18 cellular contexts compared by ENCODE assay signal in the genomic region with DNA sequence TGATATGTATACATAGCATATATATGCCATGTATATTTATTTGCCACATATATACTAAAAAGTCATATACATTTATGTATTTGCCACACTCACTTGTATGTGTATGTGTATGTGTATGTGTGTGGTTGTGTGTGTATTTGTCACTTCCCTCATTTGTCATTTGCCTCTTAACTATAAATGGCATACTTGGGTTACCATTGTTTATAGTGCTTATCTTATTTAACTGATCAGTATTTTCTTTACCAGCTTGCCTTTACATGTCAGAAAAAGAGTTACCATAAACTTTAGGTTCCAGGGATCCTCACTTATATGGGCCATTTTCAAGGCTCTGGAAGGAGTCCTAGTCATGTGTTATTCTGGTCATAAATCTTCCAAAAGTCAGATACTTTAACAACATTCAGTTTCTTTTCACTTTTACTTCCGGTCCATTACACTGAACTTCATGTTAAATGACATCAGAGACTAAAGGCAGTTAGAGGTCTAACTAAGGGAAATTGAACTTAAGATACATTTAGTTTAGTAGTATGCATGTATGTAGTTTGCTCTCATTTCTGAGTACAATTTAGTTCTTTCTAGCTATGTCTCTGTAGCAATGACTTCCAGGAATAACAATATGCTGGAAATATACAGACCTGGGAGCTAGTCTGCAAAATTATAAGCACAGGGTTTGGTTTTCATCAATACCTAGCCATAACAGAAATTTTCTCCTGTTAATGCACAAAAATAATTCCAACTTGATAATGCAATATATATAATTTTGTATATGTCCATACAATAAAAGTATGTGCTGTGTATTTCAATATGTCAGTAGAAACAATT. TPM values are rescaled to one million over a fixed set of nuclear protein-coding genes. Genes with fewer than 3 reads are reported as not detected.
DNase-seq lines count a peak whose midpoint lies in the region; ATAC-seq, FAIRE-seq and TF ChIP-seq lines count a peak whose summit lies in the region.
"Had no signal": no experiment of that assay in that cellular context is flagged by ENCODE, and none has a peak within 500 bp of the region (broad histone marks: within the 10 kb centered on the region; RNA-seq: fewer than 3 reads in every experiment).

No MANE protein-coding gene starts in this region.

- intact Hi-C loops in activated T-helper 1 cell treated with anti-CD3 and anti-CD28 coated beads, Interleukin-12 subunit alpha, Interleukin-12 subunit beta, Interleukin-2, Interleukin-4 antibody, amounts not matched to agents 30 ng/mL and 10 ng/mL and 1 ng/mL, durations not matched to agents 14 hours and 24 hours and 36 hours (cut with micrococcal nuclease) = no loop called here
- intact Hi-C loops in natural killer cell (cut with micrococcal nuclease) = no loop called here

- peak overlapping the region; percentile 25 for H3K27ac Mint-ChIP-seq in activated T-helper 1 cell treated with anti-CD3 and anti-CD28 coated beads, Interleukin-12 subunit alpha, Interleukin-12 subunit beta, Interleukin-2, Interleukin-4 antibody, amounts not matched to agents 30 ng/mL and 10 ng/mL and 1 ng/mL, durations not matched to agents 14 hours and 24 hours and 36 hours
- H3K27ac Mint-ChIP-seq in natural killer cell = peak overlapping the region; percentile 82 to 83
- H3K27ac Mint-ChIP-seq: GM23338 had no signal

- FAIRE-seq in H54 (lab: Jason Lieb, UNC) = peak; percentile 89
- FAIRE-seq: keratinocyte had no signal

- peaks cover 33% of the 10 kb centered on the region for H3K4me1 Mint-ChIP-seq in activated T-helper 1 cell treated with anti-CD3 and anti-CD28 coated beads, Interleukin-12 subunit alpha, Interleukin-12 subunit beta, Interleukin-2, Interleukin-4 antibody, amounts not matched to agents 30 ng/mL and 10 ng/mL and 1 ng/mL, durations not matched to agents 14 hours and 24 hours and 36 hours (ENCODE audit: low read depth)
- peaks cover 28 to 33% of the 10 kb centered on the region in 2 donors for H3K4me1 Mint-ChIP-seq in natural killer cell

- no peak for TF ChIP-seq POLR2A in H54 (IDR thresholded peaks at IDR 0.05; ENCODE audit: low read depth, low read length)

- no peak for ATAC-seq in natural killer cell
- ATAC-seq: GM23338, heart left ventricle had no signal

- no peaks in the 10 kb centered on the region for H3K36me3 Mint-ChIP-seq in activated T-helper 1 cell treated with anti-CD3 and anti-CD28 coated beads, Interleukin-12 subunit alpha, Interleukin-12 subunit beta, Interleukin-2, Interleukin-4 antibody, amounts not matched to agents 30 ng/mL and 10 ng/mL and 1 ng/mL, durations not matched to agents 14 hours and 24 hours and 36 hours (ENCODE audit: low read depth)
- no peaks in the 10 kb centered on the region for H3K36me3 Mint-ChIP-seq in natural killer cell
- H3K36me3 Mint-ChIP-seq: CD14-positive monocyte had no signal

- DNase-seq in NOMO-1 treated with DMSO at 0.1 percent for 48 hours (lab: John Stamatoyannopoulos, UW; ENCODE audit: unreplicated experiment) (peak; percentile 27), NOMO-1 treated with dmso at 0.1 percent for 144 hours (lab: John Stamatoyannopoulos, UW; ENCODE audit: unreplicated experiment) (no peak), H54 (ENCODE audit: insufficient read length, low spot score) (no peak), natural killer cell (no peak), NCI-H187 treated with DMSO at 0.1 percent for 48 hours (lab: John Stamatoyannopoulos, UW) (no peak), pons (ENCODE audit: low spot score) (no peak), NCI-H69 (lab: John Stamatoyannopoulos, UW) (no peak)
- no peak for DNase-seq in activated T-helper 1 cell treated with anti-CD3 and anti-CD28 coated beads, Interleukin-12 subunit alpha, Interleukin-12 subunit beta, Interleukin-2, Interleukin-4 antibody, amounts not matched to agents 30 ng/mL and 10 ng/mL and 1 ng/mL, durations not matched to agents 14 hours and 24 hours and 36 hours (ENCODE audit: low spot score)
- DNase-seq: activated CD8-positive, alpha-beta memory T cell treated with anti-CD3 and anti-CD28 coated beads, Interleukin-2, amount 50 U/mL, for 4 hours; colonic mucosa; heart left ventricle; IMR-90; NCI-H1417 treated with DMSO at 0.1 percent for 48 hours; NCI-H446 treated with DMSO at 0.1 percent for 48 hours; tibial artery had no signal

- H3K27me3 Mint-ChIP-seq in activated T-helper 1 cell treated with anti-CD3 and anti-CD28 coated beads, Interleukin-12 subunit alpha, Interleukin-12 subunit beta, Interleukin-2, Interleukin-4 antibody, amounts not matched to agents 30 ng/mL and 10 ng/mL and 1 ng/mL, durations not matched to agents 14 hours and 24 hours and 36 hours (ENCODE audit: insufficient read depth) = no peaks in the 10 kb centered on the region
- peaks cover 2 to 3% of the 10 kb centered on the region in 2 donors for H3K27me3 Mint-ChIP-seq in natural killer cell (ENCODE audit: low read depth in 2 of 2)

- no peak overlapping the region for H3K4me3 Mint-ChIP-seq in activated T-helper 1 cell treated with anti-CD3 and anti-CD28 coated beads, Interleukin-12 subunit alpha, Interleukin-12 subunit beta, Interleukin-2, Interleukin-4 antibody, amounts not matched to agents 30 ng/mL and 10 ng/mL and 1 ng/mL, durations not matched to agents 14 hours and 24 hours and 36 hours
- H3K4me3 Mint-ChIP-seq in natural killer cell = peak overlapping the region; percentile 69
- H3K4me3 Mint-ChIP-seq: CD14-positive monocyte, GM23338 had no signal

- no peaks in the 10 kb centered on the region for H3K9me3 Mint-ChIP-seq in activated T-helper 1 cell treated with anti-CD3 and anti-CD28 coated beads, Interleukin-12 subunit alpha, Interleukin-12 subunit beta, Interleukin-2, Interleukin-4 antibody, amounts not matched to agents 30 ng/mL and 10 ng/mL and 1 ng/mL, durations not matched to agents 14 hours and 24 hours and 36 hours
- H3K9me3 Mint-ChIP-seq in natural killer cell = no peaks in the 10 kb centered on the region
- H3K9me3 Mint-ChIP-seq: GM23338 had no signal

- no peak for TF ChIP-seq CTCF in natural killer cell (IDR thresholded peaks at IDR 0.05)

RNA-seq across cellular contexts. Expression of gene HIVEP1, which starts 33.7 kb away (rescaled TPM):
- 69.8 and 72.7 TPM in 2 replicates for total RNA-seq in activated T-helper 1 cell treated with anti-CD3 and anti-CD28 coated beads, Interleukin-12 subunit alpha, Interleukin-12 subunit beta, Interleukin-2, Interleukin-4 antibody, amounts not matched to agents 30 ng/mL and 10 ng/mL and 1 ng/mL, durations not matched to agents 14 hours and 24 hours and 36 hours
- 10 to 100 TPM; 26.3 to 37.9 (median 28.4) TPM for total RNA-seq in natural killer cell
